15 cellular contexts compared by ENCODE assay signal in genomic region chr16:23974223-23974622, GRCh38.
DNase-seq lines count a peak whose midpoint lies in the region; ATAC-seq and TF ChIP-seq lines count a peak whose summit lies in the region.
"Had no signal": no experiment of that assay in that cellular context is flagged by ENCODE, and none has a peak within 500 bp of the region (broad histone marks: within the 10 kb centered on the region; RNA-seq: fewer than 3 reads in every experiment).

No MANE protein-coding gene starts in this region.

- no peak for TF ChIP-seq CTCF in CD4-positive, alpha-beta T cell (IDR thresholded peaks at IDR 0.05)
- TF ChIP-seq CTCF in liver (IDR thresholded peaks at IDR 0.05; ENCODE audit: low read depth, low read length, missing input control) (no peak), thyroid gland (IDR thresholded peaks at IDR 0.05) (no peak)

- H3K9me3 Mint-ChIP-seq in CD4-positive, alpha-beta T cell, result no peaks in the 10 kb centered on the region
- H3K9me3 Mint-ChIP-seq in activated T-helper 17 cell treated with anti-CD3 and anti-CD28 coated beads, Interleukin-2, amount 50 U/mL, for 72 hours, result no peaks in the 10 kb centered on the region

- H3K4me1 ChIP-seq in liver (ENCODE audit: control insufficient read depth in 4 of 4, insufficient read depth in 4 of 4, low read length in 3 of 4), result no peaks in the 10 kb centered on the region
- no peaks in the 10 kb centered on the region for H3K4me1 ChIP-seq in thyroid gland
- H3K4me1 ChIP-seq: foreskin keratinocyte, psoas muscle, transverse colon had no signal

- no peaks in the 10 kb centered on the region for H3K27me3 Mint-ChIP-seq in CD4-positive, alpha-beta T cell
- no peaks in the 10 kb centered on the region for H3K27me3 Mint-ChIP-seq in activated T-helper 17 cell treated with anti-CD3 and anti-CD28 coated beads, Interleukin-2, amount 50 U/mL, for 72 hours
- H3K27me3 Mint-ChIP-seq: activated CD4-positive, alpha-beta T cell treated with anti-CD3 and anti-CD28 coated beads for 36 hours had no signal

- no peak for TF ChIP-seq RAD21 in liver (IDR thresholded peaks at IDR 0.05)

- intact Hi-C loops in CD4-positive, alpha-beta T cell (cut with DNase I, micrococcal nuclease), result no loop called here
- intact Hi-C loops in thyroid gland (cut with DNase I), result no loop called here

- H3K27ac ChIP-seq in CD4-positive, alpha-beta T cell (ENCODE audit: low read depth, low read length), result no peak overlapping the region
- no peak overlapping the region for H3K27ac ChIP-seq in liver (ENCODE audit: low read depth in 1 of 2, low read length in 2 of 2)
- no peak overlapping the region for H3K27ac ChIP-seq in thyroid gland
- H3K27ac ChIP-seq: foreskin keratinocyte, psoas muscle, transverse colon had no signal

- no peak overlapping the region for H3K9ac ChIP-seq in liver (ENCODE audit: low read depth in 1 of 2, low read length in 2 of 2)

- no peak overlapping the region for H3K4me3 ChIP-seq in liver (ENCODE audit: low read depth in 1 of 3, low read length in 3 of 3)
- H3K4me3 ChIP-seq in thyroid gland (replicated peaks in 1 of 3), result no peak overlapping the region
- H3K4me3 ChIP-seq: psoas muscle, transverse colon had no signal

- no peak for DNase-seq in CD4-positive, alpha-beta T cell
- DNase-seq in Kasumi-1 (lab: John Stamatoyannopoulos, UW) (peak; percentile 8 to 13), NCI-H446 (lab: John Stamatoyannopoulos, UW) (no peak), thyroid gland (no peak), GF-D8 (lab: John Stamatoyannopoulos, UW) (no peak), GDM1 (lab: John Stamatoyannopoulos, UW) (no peak)
- DNase-seq: activated CD4-positive, alpha-beta T cell treated with anti-CD3 and anti-CD28 coated beads for 36 hours; DMS79 treated with DMSO at 0.1 percent for 48 hours; effector CD4-positive, alpha-beta T cell; foreskin keratinocyte; NCI-H1048; psoas muscle; transverse colon had no signal

- no peak for ATAC-seq in CD4-positive, alpha-beta T cell (ENCODE audit: poor library complexity)
- no peak for ATAC-seq in activated T-helper 17 cell treated with anti-CD3 and anti-CD28 coated beads, Interleukin-2, amount 50 U/mL, for 72 hours (replicated peaks)
- ATAC-seq: activated CD4-positive, alpha-beta T cell treated with anti-CD3 and anti-CD28 coated beads for 36 hours; foreskin keratinocyte; psoas muscle had no signal

- peaks cover 54% of the 10 kb centered on the region for H3K4me1 Mint-ChIP-seq in CD4-positive, alpha-beta T cell (ENCODE audit: low read depth)
- peaks cover 35% of the 10 kb centered on the region for H3K4me1 Mint-ChIP-seq in activated T-helper 17 cell treated with anti-CD3 and anti-CD28 coated beads, Interleukin-2, amount 50 U/mL, for 72 hours

- peak overlapping the region; percentile 24 for H3K27ac Mint-ChIP-seq in CD4-positive, alpha-beta T cell
- H3K27ac Mint-ChIP-seq in activated T-helper 17 cell treated with anti-CD3 and anti-CD28 coated beads, Interleukin-2, amount 50 U/mL, for 72 hours, result peak overlapping the region; percentile 31
- H3K27ac Mint-ChIP-seq: activated CD4-positive, alpha-beta T cell treated with anti-CD3 and anti-CD28 coated beads for 36 hours had no signal

- no peaks in the 10 kb centered on the region for H3K27me3 ChIP-seq in CD4-positive, alpha-beta T cell (ENCODE audit: control insufficient read depth, insufficient read depth, low read length)
- H3K27me3 ChIP-seq in liver (ENCODE audit: control insufficient read depth in 4 of 4, insufficient read depth in 4 of 4, low read length in 3 of 4) (peaks cover 0 to 3% (median 0%) of the 10 kb centered on the region in 4 donors), thyroid gland (no peaks in the 10 kb centered on the region)
- H3K27me3 ChIP-seq: foreskin keratinocyte, transverse colon had no signal

- CTCF ChIA-PET in CD4-positive, alpha-beta T cell (lab: Charles Lee), result interaction anchor here (1.5 kb wide), 1 partner anchor 13 kb away, joined by 3 read pairs; no protein-coding TSS in a partner anchor

- 37% methylated on average over 4 of the region's 4 CpGs for WGBS in liver
- 26 to 42% methylated on average over 4 of the region's 4 CpGs for WGBS in thyroid gland, 2 donors

- POLR2A ChIA-PET in CD4-positive, alpha-beta T cell (lab: Charles Lee), result no interaction called here

- H3K36me3 ChIP-seq in liver (ENCODE audit: control insufficient read depth in 4 of 4, insufficient read depth in 3 of 4, low read depth in 1 of 4, low read length in 3 of 4), result no peaks in the 10 kb centered on the region
- H3K36me3 ChIP-seq in thyroid gland, result no peaks in the 10 kb centered on the region
- H3K36me3 ChIP-seq: transverse colon had no signal

- H3K4me3 Mint-ChIP-seq in CD4-positive, alpha-beta T cell, result no peak overlapping the region
- no peak overlapping the region for H3K4me3 Mint-ChIP-seq in activated T-helper 17 cell treated with anti-CD3 and anti-CD28 coated beads, Interleukin-2, amount 50 U/mL, for 72 hours
- H3K4me3 Mint-ChIP-seq: activated CD4-positive, alpha-beta T cell treated with anti-CD3 and anti-CD28 coated beads for 36 hours had no signal

- TF ChIP-seq POLR2A in thyroid gland (IDR thresholded peaks at IDR 0.05), result no peak

- no peaks in the 10 kb centered on the region for H3K9me3 ChIP-seq in CD4-positive, alpha-beta T cell (ENCODE audit: control insufficient read depth, low read length)
- H3K9me3 ChIP-seq in liver (ENCODE audit: control insufficient read depth in 4 of 4, low read length in 3 of 4) (no peaks in the 10 kb centered on the region), thyroid gland (no peaks in the 10 kb centered on the region)
- H3K9me3 ChIP-seq: psoas muscle, transverse colon had no signal

- peaks cover 21% of the 10 kb centered on the region for H3K36me3 Mint-ChIP-seq in CD4-positive, alpha-beta T cell (ENCODE audit: low read depth)
- no peaks in the 10 kb centered on the region for H3K36me3 Mint-ChIP-seq in activated T-helper 17 cell treated with anti-CD3 and anti-CD28 coated beads, Interleukin-2, amount 50 U/mL, for 72 hours (ENCODE audit: low read depth)

TF ChIP-seq in liver, 16 proteins besides CTCF, POLR2A, EP300 and RAD21:
- TF ChIP-seq REST (IDR thresholded peaks at IDR 0.05) (peak; percentile 46), NR2F2 (IDR thresholded peaks at IDR 0.05) (no peak), EGR1 (IDR thresholded peaks at IDR 0.05; ENCODE audit: low read depth in 2 of 2) (no peak), YY1 (IDR thresholded peaks at IDR 0.05) (no peak), FOXA2 (IDR thresholded peaks at IDR 0.05) (no peak), HNF4G (IDR thresholded peaks at IDR 0.05) (no peak), GABPA (IDR thresholded peaks at IDR 0.05 in 1 of 2, conservative IDR thresholded peaks at IDR 0.05 in 1 of 2) (no peak)

Comparison
In these comparisons a context has a peak if more than half of its experiments do, and no peak if none do; other contexts are left out.
1. DNase-seq: peak in Kasumi-1 (2 of 2); none in CD4-positive, alpha-beta T cell (0 of 10), NCI-H446 (0 of 2), thyroid gland (0 of 2), GF-D8 (single experiment) and GDM1 (single experiment).